In the genomic region with DNA sequence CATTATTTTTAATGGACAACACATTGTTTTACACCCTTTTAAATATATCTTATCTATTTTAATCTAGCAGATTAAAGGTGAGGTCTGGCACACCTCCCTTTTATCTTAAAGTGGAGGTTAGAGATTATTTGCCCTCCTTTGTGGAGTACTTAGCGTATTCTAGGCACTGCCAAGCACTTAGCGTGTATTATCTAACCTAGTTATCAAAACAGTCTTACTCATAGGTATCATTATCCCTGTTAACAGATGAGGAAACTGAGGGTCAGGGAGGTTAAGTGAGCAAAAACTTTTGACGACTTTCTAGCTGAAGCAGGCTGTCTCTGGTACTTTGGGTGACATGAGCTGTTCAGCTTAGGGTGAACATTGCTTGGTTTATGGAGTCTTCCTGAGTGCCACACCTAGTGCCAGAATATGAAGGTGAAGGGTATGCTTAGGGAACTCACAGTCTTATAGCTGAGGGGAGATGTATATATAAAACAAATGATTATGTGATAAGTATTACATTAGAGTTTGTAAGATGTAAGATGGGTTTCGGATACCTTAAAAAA, we compare ENCODE assay signal across 20 cellular contexts. TPM values are rescaled to one million over a fixed set of nuclear protein-coding genes. Genes with fewer than 3 reads are reported as not detected.
DNase-seq lines count a peak whose midpoint lies in the region; ATAC-seq, FAIRE-seq and TF ChIP-seq lines count a peak whose summit lies in the region.
"Had no signal": no experiment of that assay in that cellular context is flagged by ENCODE, and none has a peak within 500 bp of the region (broad histone marks: within the 10 kb centered on the region; RNA-seq: fewer than 3 reads in every experiment).

No MANE protein-coding gene starts in this region.

- intact Hi-C loops in HepG2 (cut with micrococcal nuclease; ENCODE audit: unreplicated experiment) (no loop called here), right lobe of liver (cut with DNase I) (no loop called here)

- H3K27ac Mint-ChIP-seq in mesothelial cell of epicardium: peak overlapping the region; percentile 5
- H3K27ac Mint-ChIP-seq: CD8-positive, alpha-beta memory T cell; HFFc6 had no signal

- H3K4me3 ChIP-seq in HepG2 (replicated peaks in 1 of 3; ENCODE audit: insufficient read depth in 1 of 3, low read depth in 2 of 3, low read length in 3 of 3): no peak overlapping the region
- H3K4me3 ChIP-seq in right lobe of liver: no peak overlapping the region
- no peak overlapping the region for H3K4me3 ChIP-seq in ectodermal cell (ENCODE audit: insufficient read depth, low read depth, low read length)
- H3K4me3 ChIP-seq: BLaER1, HAP-1 had no signal

- BruUV-seq in HepG2 (replicated peaks; lab: Mats Ljungman, UMichigan): no TSS peak

- in situ Hi-C loops in HepG2 (cut with HindIII; ENCODE audit: extremely low pct_ligation_motif_present, low pct_unique_long_range_greater_than_20kb): no loop called here

- no peak overlapping the region for H3K27ac ChIP-seq in HepG2 (ENCODE audit: extremely low read length, insufficient read depth, low read length)
- no peak overlapping the region for H3K27ac ChIP-seq in right lobe of liver
- peak overlapping the region; percentile 33 for H3K27ac ChIP-seq in ectodermal cell (ENCODE audit: insufficient read depth, low read depth, low read length, poor library complexity, severe bottlenecking)
- H3K27ac ChIP-seq: BLaER1, HL-60 had no signal

- H3K4me3 Mint-ChIP-seq in mesothelial cell of epicardium: no peak overlapping the region
- H3K4me3 Mint-ChIP-seq: CD8-positive, alpha-beta memory T cell; HFFc6 had no signal

- TF ChIP-seq CTCF in HepG2 (CRISPR knock-in tag; IDR thresholded peaks at IDR 0.05): no peak
- TF ChIP-seq CTCF in right lobe of liver (IDR thresholded peaks at IDR 0.05): no peak
- TF ChIP-seq CTCF in mesothelial cell of epicardium (IDR thresholded peaks at IDR 0.05; ENCODE audit: unreplicated experiment): no peak

- no peaks in the 10 kb centered on the region for H3K9me3 Mint-ChIP-seq in mesothelial cell of epicardium
- H3K9me3 Mint-ChIP-seq: CD8-positive, alpha-beta memory T cell; HFFc6 had no signal

- TF ChIP-seq RAD21 in HepG2 (CRISPR knock-in tag; IDR thresholded peaks at IDR 0.05): no peak

- H3K79me2 ChIP-seq in HepG2 (ENCODE audit: insufficient read depth, low read length): peaks cover 98% of the 10 kb centered on the region

- H3K9me3 ChIP-seq in HepG2 (ENCODE audit: low read length) (no peaks in the 10 kb centered on the region), right lobe of liver (no peaks in the 10 kb centered on the region), ectodermal cell (ENCODE audit: control insufficient read depth, low read length) (no peaks in the 10 kb centered on the region)
- H3K9me3 ChIP-seq: BLaER1, Caco-2, HAP-1 had no signal

- peaks cover 12% of the 10 kb centered on the region for H4K20me1 ChIP-seq in HepG2 (ENCODE audit: insufficient read depth, low read length)

- TF ChIP-seq POLR2A in HepG2 (IDR thresholded peaks at IDR 0.05; ENCODE audit: insufficient read depth in 1 of 2, low read depth in 2 of 2, low read length in 2 of 2) (no peak), right lobe of liver (IDR thresholded peaks at IDR 0.05) (no peak)

- H3K36me3 ChIP-seq in HepG2 (replicated peaks in 1 of 2; ENCODE audit: control insufficient read depth in 1 of 2, insufficient read depth in 2 of 2, low read length in 2 of 2): peaks cover 7 to 27% of the 10 kb centered on the region in 2 experiments; a peak in 4 of 5 replicates
- H3K36me3 ChIP-seq in right lobe of liver: no peaks in the 10 kb centered on the region
- H3K36me3 ChIP-seq in ectodermal cell (ENCODE audit: control insufficient read depth, insufficient read depth, low read length): no peaks in the 10 kb centered on the region
- H3K36me3 ChIP-seq: BLaER1, HAP-1 had no signal

- WGBS in HepG2 (ENCODE audit: low lambda C conversion rate): 95% methylated on average over 4 of the region's 4 CpGs
- 81% methylated on average over 4 of the region's 4 CpGs for WGBS in right lobe of liver (ENCODE audit: insufficient coverage, low coverage, low lambda C conversion rate, missing lambda C conversion rate)
- 90 to 96% methylated on average over 3 to 4 of the region's 4 CpGs for WGBS in ectodermal cell, 2 experiments

- peaks cover 97% of the 10 kb centered on the region for H3K4me1 ChIP-seq in HepG2 (ENCODE audit: insufficient read depth, low read length)
- peaks cover 0 to 48% (median 13%) of the 10 kb centered on the region in 4 donors for H3K4me1 ChIP-seq in right lobe of liver
- H3K4me1 ChIP-seq in ectodermal cell (ENCODE audit: control insufficient read depth, insufficient read depth, low read length): peaks cover 76% of the 10 kb centered on the region

- no peak for ATAC-seq in HepG2
- ATAC-seq in right lobe of liver: no peak
- ATAC-seq in HG03460 (IDR thresholded peaks at IDR 0.05; ENCODE audit: unreplicated experiment): no peak

- H3K4me1 Mint-ChIP-seq in mesothelial cell of epicardium: peaks cover 68% of the 10 kb centered on the region
- H3K4me1 Mint-ChIP-seq: CD8-positive, alpha-beta memory T cell had no signal

- FAIRE-seq in HepG2 (lab: Jason Lieb, UNC): no peak
- FAIRE-seq: GM19239, H1 had no signal

- CTCF ChIA-PET in HepG2 (lab: Yijun Ruan, JAX; ENCODE audit: low intra/inter-chr PET ratio, low total read pairs): no interaction called here

- POLR2A ChIA-PET in HepG2 (lab: Yijun Ruan, JAX): interaction anchor here (1.8 kb wide), 1 partner anchor 15 kb away, joined by 4 read pairs; no protein-coding TSS in a partner anchor

- H3K4me2 ChIP-seq in HepG2 (ENCODE audit: low read depth, low read length): no peak overlapping the region
- H3K4me2 ChIP-seq: BLaER1 had no signal

- no peak overlapping the region for H3K9ac ChIP-seq in HepG2 (ENCODE audit: insufficient read depth, low read depth, low read length)
- H3K9ac ChIP-seq: BLaER1 had no signal

- DNase-seq in HepG2 (ENCODE audit: low spot score) (no peak), right lobe of liver (no peak), mesothelial cell of epicardium (ENCODE audit: low spot score in 2 of 2, unreplicated experiment in 2 of 2) (no peak), LoVo (ENCODE audit: low spot score) (no peak), NCI-H2107 (lab: John Stamatoyannopoulos, UW) (no peak), SK-N-DZ (ENCODE audit: low spot score) (no peak)
- DNase-seq: 8988T; AML-193; Caco-2; CD8-positive, alpha-beta memory T cell; DND-41; GF-D8; HFFc6 had no signal

- no peaks in the 10 kb centered on the region for H3K27me3 Mint-ChIP-seq in mesothelial cell of epicardium (ENCODE audit: low read depth)

- no peaks in the 10 kb centered on the region for H3K36me3 Mint-ChIP-seq in mesothelial cell of epicardium
- H3K36me3 Mint-ChIP-seq: CD8-positive, alpha-beta memory T cell had no signal

- TF ChIP-seq EP300 in HepG2 (IDR thresholded peaks at IDR 0.05; ENCODE audit: low read depth in 2 of 2, low read length in 2 of 2) (no peak), HepG2 (CRISPR knock-in tag; IDR thresholded peaks at IDR 0.05; ENCODE audit: borderline replicate concordance) (no peak)

- H3K27me3 ChIP-seq in HepG2 (ENCODE audit: control insufficient read depth in 1 of 2, insufficient read depth in 2 of 2, low read length in 2 of 2) (no peaks in the 10 kb centered on the region), right lobe of liver (no peaks in the 10 kb centered on the region), ectodermal cell (ENCODE audit: control insufficient read depth, insufficient read depth, low read length, poor library complexity, severe bottlenecking) (no peaks in the 10 kb centered on the region)
- H3K27me3 ChIP-seq: BLaER1 had no signal

- H2AFZ ChIP-seq in HepG2 (ENCODE audit: low read length): no peak overlapping the region

TF ChIP-seq in HepG2, 621 proteins besides CTCF, POLR2A, EP300 and RAD21 (continues in another document):
- no peak for TF ChIP-seq NR2F6 (IDR thresholded peaks at IDR 0.05)
- no peak for TF ChIP-seq NR2F6 (CRISPR knock-in tag; IDR thresholded peaks at IDR 0.05)
- TF ChIP-seq SRSF4 (IDR thresholded peaks at IDR 0.05; ENCODE audit: low read depth, low read length, poor library complexity, severe bottlenecking): no peak

RNA-seq across cellular contexts. Expression of gene ZNRF3, which starts 55.0 kb away (rescaled TPM):
- total RNA-seq in HepG2 (2016; rRNA removed; fragmentation: Illumina TruSeq; extraction: Trizol) (17.6 and 36.7 TPM in 2 replicates), right lobe of liver (1 to 10 TPM; 5.8 to 9.2 (median 6.9) TPM), mesothelial cell of epicardium (35.9 to 37.3 TPM (median 36.4 TPM) in 3 replicates)
- 6.8 and 7.3 TPM in 2 replicates for total RNA-seq in HepG2 (2016; cell fraction: cytosol; rRNA removed; fragmentation: Illumina TruSeq; extraction: Trizol; ENCODE audit: low read depth)
- 15.3 and 36.6 TPM in 2 replicates for total RNA-seq in HepG2 (2016; cell fraction: insoluble cytoplasmic fraction; rRNA removed; fragmentation: Illumina TruSeq; extraction: Trizol)
- total RNA-seq in HepG2 (2016; cell fraction: membrane; rRNA removed; fragmentation: Illumina TruSeq; extraction: Trizol): 18.5 and 19.0 TPM in 2 replicates
- 35.5 and 42.6 TPM in 2 replicates for total RNA-seq in HepG2 (2016; cell fraction: nucleus; rRNA removed; fragmentation: Illumina TruSeq; extraction: Trizol)
- 17.4 and 20.3 TPM in 2 replicates for polyA plus RNA-seq in HepG2 (2011; rRNA removed)
- 12.9 and 24.5 TPM in 2 replicates for polyA plus RNA-seq in HepG2 (2011; cell fraction: cytosol; rRNA removed)
- polyA plus RNA-seq in HepG2 (2011; cell fraction: nucleus; rRNA removed): 30.8 and 41.2 TPM in 2 replicates
- polyA plus RNA-seq in HepG2 (2012): 19.0 and 20.9 TPM in 2 replicates
- 3.0 and 3.4 TPM in 2 replicates for polyA plus RNA-seq in HepG2 (2016; cell fraction: cytosol; fragmentation: Illumina TruSeq; extraction: Trizol; ENCODE audit: low read depth)
- polyA plus RNA-seq in HepG2 (2016; cell fraction: insoluble cytoplasmic fraction; fragmentation: Illumina TruSeq; extraction: Trizol; ENCODE audit: low read depth): 14.9 and 16.9 TPM in 2 replicates
- 7.9 and 8.5 TPM in 2 replicates for polyA plus RNA-seq in HepG2 (2016; cell fraction: membrane; fragmentation: Illumina TruSeq; extraction: Trizol; ENCODE audit: low read depth)
- polyA plus RNA-seq in HepG2 (2016; cell fraction: nucleus; fragmentation: Illumina TruSeq; extraction: Trizol; ENCODE audit: insufficient read depth, low read depth): 54.3 and 62.4 TPM in 2 replicates
- polyA minus RNA-seq in HepG2 (2011; rRNA and poly(A)+ RNA removed; ENCODE audit: low replicate concordance): 2.0 and 68.2 TPM in 2 replicates
- polyA minus RNA-seq in HepG2 (2011; cell fraction: cytosol; rRNA and poly(A)+ RNA removed): 28.7 and 38.5 TPM in 2 replicates
- 19.8 and 22.1 TPM in 2 replicates for polyA minus RNA-seq in HepG2 (2011; cell fraction: nucleus; rRNA and poly(A)+ RNA removed)
- polyA plus RNA-seq in ectodermal cell (2013, experiment 1 of 4): 25.8 TPM
- 21.9 TPM for polyA plus RNA-seq in ectodermal cell (2013, experiment 2 of 4)
- polyA plus RNA-seq in ectodermal cell (2013, experiment 3 of 4): 25.1 TPM
- 27.5 TPM for polyA plus RNA-seq in ectodermal cell (2013, experiment 4 of 4)
- 10.8 and 10.9 TPM in 2 replicates for polyA plus RNA-seq in SK-N-DZ (2014; cell fraction: cytosol; rRNA removed)
- 6.6 and 8.7 TPM in 2 replicates for polyA plus RNA-seq in SK-N-DZ (2014; cell fraction: nucleus; rRNA removed)
